ENCODE assay signal across 9 cellular contexts in the genomic region with DNA sequence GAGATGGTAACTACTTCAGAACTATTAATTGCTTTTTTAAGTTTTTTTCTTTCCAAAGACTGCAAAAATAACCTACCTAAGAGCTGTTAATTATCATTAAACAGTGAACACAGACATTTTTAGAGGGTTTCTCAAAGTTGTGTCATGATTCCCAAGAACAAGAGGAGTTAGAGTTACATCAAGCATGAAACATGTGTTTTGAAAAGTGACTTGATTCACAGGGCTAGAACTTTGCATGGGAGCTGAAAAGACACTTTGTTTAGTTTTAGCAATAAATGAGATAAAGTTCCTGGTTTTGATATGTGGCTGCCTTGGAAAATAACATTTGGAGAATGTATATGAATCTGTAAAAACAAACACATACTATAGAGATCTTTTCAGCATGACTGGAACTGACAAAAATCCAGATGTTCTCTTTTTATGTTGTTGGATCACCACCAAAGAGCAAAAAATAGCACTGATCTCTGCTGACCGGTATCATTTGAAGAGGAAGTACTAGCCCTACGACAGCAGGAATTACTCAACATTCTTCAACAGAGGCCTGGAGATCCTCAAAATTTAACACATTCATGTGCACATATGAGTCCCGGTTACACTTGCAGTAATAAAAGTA.
DNase-seq lines count a peak whose midpoint lies in the region; ATAC-seq and TF ChIP-seq lines count a peak whose summit lies in the region.
"Had no signal": no experiment of that assay in that cellular context is flagged by ENCODE, and none has a peak within 500 bp of the region (broad histone marks: within the 10 kb centered on the region; RNA-seq: fewer than 3 reads in every experiment).

No MANE protein-coding gene starts in this region.

- ATAC-seq in left lobe of liver (peak; percentile 40), HG02610 (IDR thresholded peaks at IDR 0.05; ENCODE audit: unreplicated experiment) (no peak)

- no peaks in the 10 kb centered on the region for H3K27me3 ChIP-seq in brain microvascular endothelial cell (replicated peaks)
- no peaks in the 10 kb centered on the region for H3K27me3 ChIP-seq in tibial artery

- intact Hi-C loops in tibial artery (cut with DNase I; ENCODE audit: low total_unique reads): loop anchor here (10.0 kb wide), 1 partner anchor 170 kb away; the partner anchor contains the start of gene PCDH18

- H3K4me1 ChIP-seq in tibial artery: peaks cover 0 to 32% (median 10%) of the 10 kb centered on the region in 4 donors

- DNase-seq in M059J (ENCODE audit: low read depth): peak; percentile 1
- peak; percentile 77 for DNase-seq in brain microvascular endothelial cell
- no peak for DNase-seq in left lobe of liver (ENCODE audit: low spot score)
- peak in 1 of 2 donors; percentile 24 for DNase-seq in tibial artery
- DNase-seq in germinal center (ENCODE audit: low spot score): no peak
- no peak for DNase-seq in GM13977 (ENCODE audit: low spot score)
- no peak for DNase-seq in activated CD4-positive, alpha-beta T cell treated with anti-CD3 and anti-CD28 coated beads for 48 hours
- DNase-seq: NCI-H2029 had no signal

- H3K27ac ChIP-seq in brain microvascular endothelial cell: peak overlapping the region; percentile 50
- peak overlapping the region; percentile 58 to 63 for H3K27ac ChIP-seq in tibial artery

- H3K9me3 ChIP-seq in tibial artery: no peaks in the 10 kb centered on the region

- H3K4me3 ChIP-seq in brain microvascular endothelial cell (ENCODE audit: low read depth, low read length) (no peak overlapping the region), tibial artery (no peak overlapping the region)

- H3K36me3 ChIP-seq in brain microvascular endothelial cell (replicated peaks) (no peaks in the 10 kb centered on the region), tibial artery (no peaks in the 10 kb centered on the region)

- in situ Hi-C loops in brain microvascular endothelial cell (cut with HindIII; ENCODE audit: low pct_ligation_motif_present, low sequenced_read_pairs) (no loop called here), GM13977 (cut with MboI; ENCODE audit: low pct_unique_long_range_greater_than_20kb, low sequenced_read_pairs, unreplicated experiment) (no loop called here)

- no peak for TF ChIP-seq CTCF in brain microvascular endothelial cell (IDR thresholded peaks at IDR 0.05; ENCODE audit: low read depth, low read length, missing control alignments)
- TF ChIP-seq CTCF in tibial artery (IDR thresholded peaks at IDR 0.05): no peak
- no peak for TF ChIP-seq CTCF in GM13977 (IDR thresholded peaks at IDR 0.05; ENCODE audit: extremely low read depth, insufficient read depth, missing control alignments)

Comparison
In these comparisons a context has a peak if more than half of its experiments do, and no peak if none do; other contexts are left out.
1. DNase-seq: peak in M059J (single experiment) and brain microvascular endothelial cell (single experiment); none in left lobe of liver (single experiment), germinal center (single experiment), GM13977 (single experiment) and activated CD4-positive, alpha-beta T cell treated with anti-CD3 and anti-CD28 coated beads for 48 hours (single experiment).